ENCODE assay signal across 10 cellular contexts in the genomic region with DNA sequence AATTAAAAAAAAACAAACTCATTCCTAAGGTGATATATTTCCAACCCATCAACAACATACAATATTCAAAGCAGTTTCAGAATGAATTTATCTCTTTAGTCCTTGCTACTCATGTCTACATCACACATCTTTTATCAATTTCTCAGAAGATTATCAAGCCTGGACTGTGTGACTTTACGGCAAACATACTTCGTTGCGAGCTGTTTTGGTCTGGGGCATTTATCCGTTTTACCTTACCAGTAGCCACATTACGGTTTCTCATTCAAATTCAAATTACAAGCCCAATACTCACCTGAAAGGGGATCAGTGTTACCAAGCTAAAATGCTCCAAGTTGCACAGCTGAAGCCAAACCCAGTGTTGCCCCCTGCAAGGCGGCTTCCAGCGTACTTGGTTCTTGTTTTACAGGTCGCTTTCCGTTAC. TPM values are rescaled to one million over a fixed set of nuclear protein-coding genes. Genes with fewer than 3 reads are reported as not detected.
DNase-seq lines count a peak whose midpoint lies in the region; ATAC-seq, FAIRE-seq and TF ChIP-seq lines count a peak whose summit lies in the region.
"Had no signal": no experiment of that assay in that cellular context is flagged by ENCODE, and none has a peak within 500 bp of the region (broad histone marks: within the 10 kb centered on the region; RNA-seq: fewer than 3 reads in every experiment).

No MANE protein-coding gene starts in this region.

- H3K79me2 ChIP-seq in keratinocyte (ENCODE audit: control insufficient read depth, insufficient read depth, low read length) = peaks cover 61% of the 10 kb centered on the region

- H3K27ac ChIP-seq in keratinocyte (ENCODE audit: control insufficient read depth, insufficient read depth, low read length) = peak overlapping the region; percentile 55
- H3K27ac ChIP-seq in stomach smooth muscle (ENCODE audit: low read length) = peak overlapping the region; percentile 12

- FAIRE-seq in keratinocyte (lab: Jason Lieb, UNC) = no peak
- FAIRE-seq: endometrium had no signal

- no peak overlapping the region for H2AFZ ChIP-seq in keratinocyte (ENCODE audit: control insufficient read depth, low read length)

- H3K9me3 ChIP-seq in keratinocyte (ENCODE audit: control insufficient read depth, low read depth, low read length) (no peaks in the 10 kb centered on the region), stomach smooth muscle (ENCODE audit: control insufficient read depth in 2 of 2, low read length in 2 of 2) (no peaks in the 10 kb centered on the region)

- H3K27me3 Mint-ChIP-seq in T-helper 2 cell treated with Interferon-gamma antibody and Interleukin-4, amounts not matched to agents 5 μg/mL and 100 μg/mL, for 36 hours (ENCODE audit: low read depth) = peaks cover 5% of the 10 kb centered on the region

- peak overlapping the region; percentile 78 for H3K9ac ChIP-seq in keratinocyte (ENCODE audit: control insufficient read depth, extremely low read depth, insufficient read depth, low read length)
- peak overlapping the region; percentile 0 to 53 for H3K9ac ChIP-seq in stomach smooth muscle (ENCODE audit: low read length in 2 of 2)

- dilution Hi-C loops in keratinocyte (cut with MboI; ENCODE audit: extremely low pct_ligation_motif_present, low sequenced_read_pairs) = no loop called here

- TF ChIP-seq CTCF in keratinocyte (optimal IDR thresholded peaks at IDR 0.05 in 1 of 3, IDR thresholded peaks at IDR 0.05 in 1 of 3, conservative IDR thresholded peaks at IDR 0.05 in 1 of 3; ENCODE audit: extremely low read depth in 1 of 3, insufficient read depth in 2 of 3, low read length in 3 of 3) = no peak

- no peaks in the 10 kb centered on the region for H3K9me1 ChIP-seq in keratinocyte (ENCODE audit: control insufficient read depth, extremely low read depth, insufficient read depth, low read length)

- H3K4me1 ChIP-seq in keratinocyte (ENCODE audit: control insufficient read depth, extremely low read depth, insufficient read depth, low read length) = peaks cover 33% of the 10 kb centered on the region
- peaks cover 38% of the 10 kb centered on the region for H3K4me1 ChIP-seq in stomach smooth muscle (ENCODE audit: control insufficient read depth, insufficient read depth, low read length)

- H3K4me2 ChIP-seq in keratinocyte (ENCODE audit: control insufficient read depth, extremely low read depth, insufficient read depth, low read depth, low read length) = peak overlapping the region; percentile 91

- DNase-seq in T-helper 2 cell treated with Interferon-gamma antibody and Interleukin-4, amounts not matched to agents 5 μg/mL and 100 μg/mL, for 36 hours (ENCODE audit: low spot score) = no peak
- DNase-seq in T-helper 2 cell (no peak), keratinocyte (ENCODE audit: low read depth, low spot score) (no peak)
- DNase-seq in activated naive CD4-positive, alpha-beta T cell treated with anti-CD3 and anti-CD28 coated beads, Interleukin-2, amount 50 U/mL, for 72 hours (ENCODE audit: low spot score in 2 of 2) = no peak
- DNase-seq in effector CD8-positive, alpha-beta T cell (lab: John Stamatoyannopoulos, UW) = no peak
- DNase-seq: NCI-H1092 treated with DMSO at 0.1 percent for 48 hours had no signal

- peak overlapping the region; percentile 100 for H3K27ac Mint-ChIP-seq in T-helper 2 cell treated with Interferon-gamma antibody and Interleukin-4, amounts not matched to agents 5 μg/mL and 100 μg/mL, for 36 hours
- peak overlapping the region; percentile 99 to 100 for H3K27ac Mint-ChIP-seq in activated naive CD4-positive, alpha-beta T cell treated with anti-CD3 and anti-CD28 coated beads, Interleukin-2, amount 50 U/mL, for 72 hours

- H3K36me3 Mint-ChIP-seq in T-helper 2 cell treated with Interferon-gamma antibody and Interleukin-4, amounts not matched to agents 5 μg/mL and 100 μg/mL, for 36 hours (ENCODE audit: low read depth) = peaks cover 65% of the 10 kb centered on the region
- H3K36me3 Mint-ChIP-seq in activated naive CD4-positive, alpha-beta T cell treated with anti-CD3 and anti-CD28 coated beads, Interleukin-2, amount 50 U/mL, for 72 hours = peaks cover 70 to 78% of the 10 kb centered on the region in 2 donors

- H4K20me1 ChIP-seq in keratinocyte (ENCODE audit: control insufficient read depth, extremely low read depth, insufficient read depth, low read length) = peaks cover 50% of the 10 kb centered on the region

- H3K4me1 Mint-ChIP-seq in T-helper 2 cell treated with Interferon-gamma antibody and Interleukin-4, amounts not matched to agents 5 μg/mL and 100 μg/mL, for 36 hours (ENCODE audit: low read depth) = peaks cover 48% of the 10 kb centered on the region

- H3K4me3 ChIP-seq in keratinocyte (ENCODE audit: control insufficient read depth in 2 of 3, extremely low read depth in 1 of 3, insufficient read depth in 2 of 3, low read depth in 1 of 3, low read length in 3 of 3) = peak overlapping the region; percentile 69 to 90 (median 75)
- peak overlapping the region; percentile 73 to 98 for H3K4me3 ChIP-seq in stomach smooth muscle (ENCODE audit: low read length in 2 of 2)

- H3K27me3 ChIP-seq in keratinocyte (ENCODE audit: control insufficient read depth, extremely low read depth, insufficient read depth, low read length) (no peaks in the 10 kb centered on the region), stomach smooth muscle (ENCODE audit: control insufficient read depth in 1 of 2, insufficient read depth in 2 of 2, low read length in 2 of 2) (no peaks in the 10 kb centered on the region)

- H3K4me3 Mint-ChIP-seq in T-helper 2 cell treated with Interferon-gamma antibody and Interleukin-4, amounts not matched to agents 5 μg/mL and 100 μg/mL, for 36 hours = peak overlapping the region; percentile 90

- peaks cover 26 to 42% of the 10 kb centered on the region in 2 experiments for H3K36me3 ChIP-seq in keratinocyte (ENCODE audit: control insufficient read depth in 2 of 2, extremely low read depth in 1 of 2, insufficient read depth in 2 of 2, low read length in 2 of 2)
- H3K36me3 ChIP-seq in stomach smooth muscle (ENCODE audit: control insufficient read depth in 2 of 2, insufficient read depth in 2 of 2, low read length in 2 of 2) = peaks cover 28 to 36% of the 10 kb centered on the region in 2 donors

- H3K9me3 Mint-ChIP-seq in T-helper 2 cell treated with Interferon-gamma antibody and Interleukin-4, amounts not matched to agents 5 μg/mL and 100 μg/mL, for 36 hours = no peaks in the 10 kb centered on the region
- H3K9me3 Mint-ChIP-seq in activated naive CD4-positive, alpha-beta T cell treated with anti-CD3 and anti-CD28 coated beads, Interleukin-2, amount 50 U/mL, for 72 hours = no peaks in the 10 kb centered on the region

- ATAC-seq in activated naive CD4-positive, alpha-beta T cell treated with anti-CD3 and anti-CD28 coated beads, Interleukin-2, amount 50 U/mL, for 72 hours = no peak
- ATAC-seq in HG02571 (IDR thresholded peaks at IDR 0.05; ENCODE audit: unreplicated experiment) = no peak
- ATAC-seq in HG02610 (IDR thresholded peaks at IDR 0.05; ENCODE audit: unreplicated experiment) = no peak

RNA-seq across cellular contexts. Expression of a gene that starts 1.9 kb away (rescaled TPM):
- 100 to 1,000 TPM; 925 to 947 TPM for total RNA-seq in activated naive CD4-positive, alpha-beta T cell treated with anti-CD3 and anti-CD28 coated beads, Interleukin-2, amount 50 U/mL, for 72 hours
- 201 to 431 TPM (median 222 TPM) in 3 replicates for polyA plus RNA-seq in keratinocyte
- 945 TPM for polyA plus RNA-seq in keratinocyte (2011; ENCODE audit: low read depth)
- 94.9 and 105 TPM in 2 replicates for polyA plus RNA-seq in keratinocyte (2011; cell fraction: cytosol; rRNA removed)
- polyA plus RNA-seq in keratinocyte (2011; cell fraction: nucleus; rRNA removed) = 457 and 725 TPM in 2 replicates
- 245 and 327 TPM in 2 replicates for polyA plus RNA-seq in keratinocyte (2012; ENCODE audit: low replicate concordance)
- 82.1 to 360 TPM (median 118 TPM) in 3 replicates for polyA minus RNA-seq in keratinocyte
- polyA minus RNA-seq in keratinocyte (2011; cell fraction: cytosol; rRNA and poly(A)+ RNA removed) = 161 TPM
- 524 and 619 TPM in 2 replicates for polyA minus RNA-seq in keratinocyte (2011; cell fraction: nucleus; rRNA and poly(A)+ RNA removed)

RNA-seq across cellular contexts. Expression of a gene that starts 59.3 kb away (rescaled TPM):
- total RNA-seq in activated naive CD4-positive, alpha-beta T cell treated with anti-CD3 and anti-CD28 coated beads, Interleukin-2, amount 50 U/mL, for 72 hours = not detected
- not detected in 3 replicates for polyA plus RNA-seq in keratinocyte
- not detected for polyA plus RNA-seq in keratinocyte (2011; ENCODE audit: low read depth)
- polyA plus RNA-seq in keratinocyte (2011; cell fraction: cytosol; rRNA removed) = not detected in 2 replicates
- not detected in 2 replicates for polyA plus RNA-seq in keratinocyte (2011; cell fraction: nucleus; rRNA removed)
- 0.31 TPM in 1 of 2 replicates, not detected in the other for polyA plus RNA-seq in keratinocyte (2012; ENCODE audit: low replicate concordance)
- polyA minus RNA-seq in keratinocyte = not detected in 3 replicates
- not detected for polyA minus RNA-seq in keratinocyte (2011; cell fraction: cytosol; rRNA and poly(A)+ RNA removed)
- not detected in 2 replicates for polyA minus RNA-seq in keratinocyte (2011; cell fraction: nucleus; rRNA and poly(A)+ RNA removed)
